Comparison of ENCODE assay signal across 2 cellular contexts in the genomic region with DNA sequence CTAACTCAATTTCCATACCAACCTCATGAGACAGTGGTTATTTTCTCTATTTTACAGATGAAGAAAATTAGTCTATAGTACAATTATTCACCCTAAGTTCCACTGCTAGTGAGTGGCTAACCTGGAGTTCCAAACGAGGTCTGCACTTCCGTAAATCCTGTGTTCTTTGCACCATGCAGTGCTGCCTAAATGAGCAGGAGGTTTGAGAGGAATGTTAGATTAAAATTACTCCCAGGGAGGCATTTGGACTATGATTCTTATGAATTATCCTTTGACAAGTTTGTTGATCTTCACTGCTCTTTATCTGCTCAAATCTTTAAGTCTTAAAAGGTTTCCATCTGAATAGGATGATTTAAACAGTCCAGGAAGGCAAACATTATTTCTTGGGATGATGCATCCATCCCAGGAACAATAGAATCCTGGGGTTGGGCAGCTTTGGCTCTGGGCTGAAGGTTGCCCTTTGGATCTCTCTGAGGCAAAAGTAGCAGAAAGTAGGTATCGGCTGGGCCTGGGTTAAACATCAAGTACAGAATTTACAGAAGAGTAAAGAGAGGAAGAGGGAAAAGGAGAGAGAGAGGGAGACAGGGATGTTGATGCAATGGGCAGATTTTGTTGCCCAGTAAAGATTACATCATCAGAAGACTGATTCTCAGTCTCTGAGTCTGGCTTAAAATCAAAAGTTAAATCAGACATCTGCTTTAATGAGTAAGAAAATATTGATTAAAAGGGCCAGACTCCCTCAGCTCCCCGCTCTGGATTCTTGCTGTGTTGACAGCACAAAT.
TF ChIP-seq lines count a peak whose summit lies in the region.

No MANE protein-coding gene starts in this region.

TF ChIP-seq in HCT116, 20 proteins besides CTCF, POLR2A, EP300 and RAD21:
- TF ChIP-seq ZFX (IDR thresholded peaks at IDR 0.05) (no peak), ELF1 (IDR thresholded peaks at IDR 0.05; ENCODE audit: borderline replicate concordance, low read depth) (no peak), CEBPB (IDR thresholded peaks at IDR 0.05; ENCODE audit: low read depth) (no peak), JUND (IDR thresholded peaks at IDR 0.05) (no peak), SP1 (IDR thresholded peaks at IDR 0.05; ENCODE audit: low read depth) (no peak), EZH2phosphoT487 (IDR thresholded peaks at IDR 0.05; ENCODE audit: borderline replicate concordance) (no peak), TCF7L2 (IDR thresholded peaks at IDR 0.05; ENCODE audit: borderline replicate concordance, extremely low read depth, insufficient read depth, insufficient read length) (no peak), EGR1 (IDR thresholded peaks at IDR 0.05; ENCODE audit: low read depth) (no peak)
- TF ChIP-seq, protein P1, sequence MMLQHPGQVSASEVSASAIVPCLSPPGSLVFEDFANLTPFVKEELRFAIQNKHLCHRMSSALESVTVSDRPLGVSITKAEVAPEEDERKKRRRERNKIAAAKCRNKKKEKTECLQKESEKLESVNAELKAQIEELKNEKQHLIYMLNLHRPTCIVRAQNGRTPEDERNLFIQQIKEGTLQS (IDR thresholded peaks at IDR 0.05) = 0 out of 2 replicates have a peak, but pooled peaks have one; percentile 20

TF ChIP-seq in liver, 16 proteins besides CTCF, POLR2A, EP300 and RAD21:
- TF ChIP-seq FOXA1 (IDR thresholded peaks at IDR 0.05) (no peak), YY1 (IDR thresholded peaks at IDR 0.05) (no peak), HNF4G (IDR thresholded peaks at IDR 0.05) (no peak), EGR1 (IDR thresholded peaks at IDR 0.05; ENCODE audit: low read depth in 2 of 2) (no peak), RXRA (IDR thresholded peaks at IDR 0.05) (no peak), JUND (IDR thresholded peaks at IDR 0.05) (peak in 1 of 2 donors; percentile 28), NR2F2 (IDR thresholded peaks at IDR 0.05) (no peak), HNF4A (conservative IDR thresholded peaks at IDR 0.05) (peak in 1 of 2 donors; percentile 8), TAF1 (conservative IDR thresholded peaks at IDR 0.05) (no peak)
- TF ChIP-seq, protein P1 (IDR thresholded peaks at IDR 0.05) = peak; percentile 69
